Comparison of ENCODE assay signal across 16 cellular contexts in the genomic region with DNA sequence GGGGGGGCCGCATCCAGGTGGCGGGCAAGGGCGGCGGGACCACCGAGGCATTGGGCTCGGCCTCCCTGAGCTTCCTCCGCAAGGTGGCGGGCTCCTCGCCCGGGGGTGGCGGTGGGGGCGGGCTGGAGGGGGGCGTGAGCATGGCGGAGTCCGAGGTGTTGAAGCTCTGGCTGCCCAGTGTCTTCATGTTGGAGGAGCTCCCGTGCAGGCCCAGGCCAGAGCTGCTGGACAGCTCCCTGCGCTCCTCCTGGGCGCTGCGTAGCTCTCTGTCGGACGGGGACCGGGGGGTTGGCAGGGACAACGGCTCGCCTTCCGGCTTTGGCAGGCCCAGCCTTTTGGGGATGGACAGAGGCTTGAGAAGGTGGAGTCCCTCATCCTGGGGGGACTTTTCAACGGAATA. TPM values are rescaled to one million over a fixed set of nuclear protein-coding genes. Genes with fewer than 3 reads are reported as not detected.
DNase-seq lines count a peak whose midpoint lies in the region; ATAC-seq and TF ChIP-seq lines count a peak whose summit lies in the region.
"Had no signal": no experiment of that assay in that cellular context is flagged by ENCODE, and none has a peak within 500 bp of the region (broad histone marks: within the 10 kb centered on the region; RNA-seq: fewer than 3 reads in every experiment).

No MANE protein-coding gene starts in this region.

- WGBS in H9 (ENCODE audit: extremely low coverage, insufficient read length, low lambda C conversion rate) = no CpG with 5 or more reads among the region's 26 CpGs

- H4K8ac ChIP-seq in H9 (replicated peaks; ENCODE audit: insufficient read length, low read depth, low read length) = no peak overlapping the region

- H3K23ac ChIP-seq in H9 (ENCODE audit: insufficient read length, low read depth, low read length) = no peak overlapping the region

- no peaks in the 10 kb centered on the region for H3K79me1 ChIP-seq in H9 (ENCODE audit: insufficient read depth, low read depth, low read length, poor library complexity, severe bottlenecking)

- no peaks in the 10 kb centered on the region for H3K27me3 ChIP-seq in left ventricle myocardium inferior (ENCODE audit: low read depth)
- no peaks in the 10 kb centered on the region for H3K27me3 ChIP-seq in PC-9 (ENCODE audit: insufficient read depth, low read depth)
- H3K27me3 ChIP-seq in H9 (ENCODE audit: insufficient read depth, low read length) = no peaks in the 10 kb centered on the region

- H3K36me3 ChIP-seq in left ventricle myocardium inferior (peaks cover 87% of the 10 kb centered on the region), PC-9 (ENCODE audit: low read depth) (no peaks in the 10 kb centered on the region)

- H3K9me2 ChIP-seq in PC-9 (ENCODE audit: insufficient read depth) = no peaks in the 10 kb centered on the region

- no peak overlapping the region for H3K18ac ChIP-seq in H9 (ENCODE audit: insufficient read length, low read depth, low read length)

- H2BK12ac ChIP-seq in H9 (ENCODE audit: insufficient read length, low read depth, low read length) = no peak overlapping the region

- no peak overlapping the region for H3T11ph ChIP-seq in H9 (ENCODE audit: low read length)

- H3K27ac ChIP-seq in left ventricle myocardium inferior (replicated peaks) (no peak overlapping the region), PC-9 (no peak overlapping the region), H9 (ENCODE audit: insufficient read length, low read depth, low read length) (no peak overlapping the region)
- H3K27ac ChIP-seq: BLaER1 treated with 17β-estradiol and CSF1 and Interleukin-3, amounts not matched to agents 10 nM and 100 nM; GM23248 had no signal

- BruUV-seq in PC-9 (replicated peaks; lab: Mats Ljungman, UMichigan) = no TSS peak

- no peak overlapping the region for H2BK120ac ChIP-seq in H9 (ENCODE audit: low read depth, low read length, poor library complexity, severe bottlenecking)

- H2AFZ ChIP-seq in PC-9 (no peak overlapping the region), H9 (ENCODE audit: low read length) (no peak overlapping the region)
- H2AFZ ChIP-seq: GM23248 had no signal

- TF ChIP-seq CTCF in left ventricle myocardium inferior (IDR thresholded peaks at IDR 0.05; ENCODE audit: borderline replicate concordance) (no peak), PC-9 (conservative IDR thresholded peaks at IDR 0.05) (no peak), H9 (conservative IDR thresholded peaks at IDR 0.05) (no peak)

- H2BK20ac ChIP-seq in H9 (ENCODE audit: low read depth, low read length, poor library complexity, severe bottlenecking) = no peak overlapping the region

- no peak overlapping the region for H3K14ac ChIP-seq in H9 (ENCODE audit: insufficient read depth, low read length)

- H3K56ac ChIP-seq in H9 (ENCODE audit: insufficient read length, low read depth, low read length) = no peak overlapping the region

- peaks cover 19 to 38% of the 10 kb centered on the region in 2 donors for H3K4me1 Mint-ChIP-seq in stimulated activated naive B cell treated with anti-CD40 and anti-IgM and Interleukin-4, amounts not matched to agents 10 μg/mL and 1 μg/mL and 100 μg/mL, for 72 hours
- H3K4me1 Mint-ChIP-seq in H9 = peaks cover 0 to 3% of the 10 kb centered on the region in 2 experiments; a peak in 2 of 4 replicates
- H3K4me1 Mint-ChIP-seq: CD4-positive, CD25-positive, alpha-beta regulatory T cell had no signal

- peaks cover 51 to 71% of the 10 kb centered on the region in 2 donors for H3K36me3 Mint-ChIP-seq in stimulated activated naive B cell treated with anti-CD40 and anti-IgM and Interleukin-4, amounts not matched to agents 10 μg/mL and 1 μg/mL and 100 μg/mL, for 72 hours
- peaks cover 4 to 13% (median 7%) of the 10 kb centered on the region in 3 experiments; a peak in 3 of 7 replicates for H3K36me3 Mint-ChIP-seq in H9 (ENCODE audit: insufficient read depth in 1 of 3, low read depth in 3 of 3)

- H3K4me2 ChIP-seq in PC-9 (no peak overlapping the region), H9 (ENCODE audit: insufficient read depth, insufficient read length, low read length) (no peak overlapping the region)
- H3K4me2 ChIP-seq: BLaER1 treated with 17β-estradiol and CSF1 and Interleukin-3, amounts not matched to agents 10 nM and 100 nM had no signal

- H4K5ac ChIP-seq in H9 (ENCODE audit: insufficient read length, low read depth, low read length) = no peak overlapping the region

- H3K79me2 ChIP-seq in PC-9 (ENCODE audit: low read depth) = no peaks in the 10 kb centered on the region
- H3K79me2 ChIP-seq in H9 (ENCODE audit: insufficient read depth, low read length) = no peaks in the 10 kb centered on the region

- H2BK15ac ChIP-seq in H9 (ENCODE audit: low read depth, low read length) = no peak overlapping the region

- no peaks in the 10 kb centered on the region for H3K9me3 Mint-ChIP-seq in stimulated activated naive B cell treated with anti-CD40 and anti-IgM and Interleukin-4, amounts not matched to agents 10 μg/mL and 1 μg/mL and 100 μg/mL, for 72 hours
- no peaks in the 10 kb centered on the region for H3K9me3 Mint-ChIP-seq in H9
- H3K9me3 Mint-ChIP-seq: CD4-positive, CD25-positive, alpha-beta regulatory T cell; HFFc6 had no signal

- H3K27ac Mint-ChIP-seq in stimulated activated naive B cell treated with anti-CD40 and anti-IgM and Interleukin-4, amounts not matched to agents 10 μg/mL and 1 μg/mL and 100 μg/mL, for 72 hours = peak overlapping the region; percentile 75
- no peak overlapping the region for H3K27ac Mint-ChIP-seq in H9
- H3K27ac Mint-ChIP-seq: CD4-positive, CD25-positive, alpha-beta regulatory T cell; HFFc6 had no signal

- no peak overlapping the region for H3K4me3 Mint-ChIP-seq in stimulated activated naive B cell treated with anti-CD40 and anti-IgM and Interleukin-4, amounts not matched to agents 10 μg/mL and 1 μg/mL and 100 μg/mL, for 72 hours
- H3K4me3 Mint-ChIP-seq in H9 = no peak overlapping the region
- H3K4me3 Mint-ChIP-seq: CD4-positive, CD25-positive, alpha-beta regulatory T cell; HFFc6 had no signal

- POLR2A ChIA-PET in PC-9 (lab: Charles Lee; ENCODE audit: unreplicated experiment) = no interaction called here

- H2AK5ac ChIP-seq in H9 (ENCODE audit: insufficient read length, low read length) = no peak overlapping the region

- H3F3A ChIP-seq in PC-9 (ENCODE audit: insufficient read depth, low read depth) = no peaks in the 10 kb centered on the region

- H3K9me3 ChIP-seq in left ventricle myocardium inferior (replicated peaks) = no peaks in the 10 kb centered on the region
- no peaks in the 10 kb centered on the region for H3K9me3 ChIP-seq in PC-9 (ENCODE audit: insufficient read depth, low read depth)
- H3K9me3 ChIP-seq in H9 (ENCODE audit: control insufficient read depth, low read depth, low read length) = no peaks in the 10 kb centered on the region
- H3K9me3 ChIP-seq: BLaER1 treated with 17β-estradiol and CSF1 and Interleukin-3, amounts not matched to agents 10 nM and 100 nM; HAP-1 had no signal

- no peaks in the 10 kb centered on the region for H4K20me1 ChIP-seq in PC-9 (ENCODE audit: insufficient read depth)
- H4K20me1 ChIP-seq in H9 (ENCODE audit: control insufficient read depth, insufficient read depth, insufficient read length) = no peaks in the 10 kb centered on the region

- intact Hi-C loops in Right ventricle myocardium superior (cut with DNase I) = no loop called here
- intact Hi-C loops in left ventricle myocardium inferior (cut with micrococcal nuclease) = no loop called here
- intact Hi-C loops in PC-9 (cut with micrococcal nuclease; ENCODE audit: unreplicated experiment) = no loop called here

- no peaks in the 10 kb centered on the region for H3K23me2 ChIP-seq in H9 (ENCODE audit: insufficient read length, low read depth, low read length, poor library complexity, severe bottlenecking)

- H2BK5ac ChIP-seq in H9 (ENCODE audit: insufficient read length, low read length) = no peak overlapping the region

- no peaks in the 10 kb centered on the region for H3K4me1 ChIP-seq in left ventricle myocardium inferior
- H3K4me1 ChIP-seq in PC-9 (replicated peaks; ENCODE audit: insufficient read depth) = no peaks in the 10 kb centered on the region
- no peaks in the 10 kb centered on the region for H3K4me1 ChIP-seq in H9 (ENCODE audit: insufficient read depth, low read length)
- H3K4me1 ChIP-seq: HAP-1 had no signal

- peak; percentile 18 for ATAC-seq in Right ventricle myocardium superior (ENCODE audit: poor library complexity)
- no peak for ATAC-seq in stimulated activated naive B cell treated with anti-CD40 and anti-IgM and Interleukin-4, amounts not matched to agents 10 μg/mL and 1 μg/mL and 100 μg/mL, for 72 hours (replicated peaks)
- ATAC-seq: GM12878 had no signal

- H3K4me3 ChIP-seq in left ventricle myocardium inferior = no peak overlapping the region
- H3K4me3 ChIP-seq in PC-9 = no peak overlapping the region
- H3K4me3 ChIP-seq: BLaER1 treated with 17β-estradiol and CSF1 and Interleukin-3, amounts not matched to agents 10 nM and 100 nM; GM12878; GM23248; HAP-1 had no signal

- DNase-seq in Right ventricle myocardium superior (no peak), left ventricle myocardium inferior (no peak), left kidney (ENCODE audit: low read depth, low spot score) (peak; percentile 63), PC-9 (no peak), H9 (no peak), AG08395 (ENCODE audit: low spot score) (no peak)
- DNase-seq in stimulated activated naive B cell treated with anti-CD40 and anti-IgM and Interleukin-4, amounts not matched to agents 10 μg/mL and 1 μg/mL and 100 μg/mL, for 72 hours = no peak
- DNase-seq: 8988T; CD4-positive, CD25-positive, alpha-beta regulatory T cell; DMS53; GM23248; HFFc6 had no signal

- no peak overlapping the region for H3K9ac ChIP-seq in H9 (ENCODE audit: extremely low read depth, insufficient read length, low read length)
- H3K9ac ChIP-seq: BLaER1 treated with 17β-estradiol and CSF1 and Interleukin-3, amounts not matched to agents 10 nM and 100 nM; GM23248 had no signal

- CTCF ChIA-PET in PC-9 (lab: Charles Lee) = no interaction called here

- H4K91ac ChIP-seq in H9 (ENCODE audit: insufficient read length, low read depth, low read length) = no peak overlapping the region

- H3K4ac ChIP-seq in H9 (ENCODE audit: low read depth, low read length) = no peak overlapping the region

- no peaks in the 10 kb centered on the region for H3K27me3 Mint-ChIP-seq in stimulated activated naive B cell treated with anti-CD40 and anti-IgM and Interleukin-4, amounts not matched to agents 10 μg/mL and 1 μg/mL and 100 μg/mL, for 72 hours
- H3K27me3 Mint-ChIP-seq in H9 (ENCODE audit: low read depth) = no peaks in the 10 kb centered on the region
- H3K27me3 Mint-ChIP-seq: CD4-positive, CD25-positive, alpha-beta regulatory T cell had no signal

RNA-seq across cellular contexts. Expression of gene BID, which starts 43.9 kb away (rescaled TPM):
- total RNA-seq in Right ventricle myocardium superior (20.0 TPM), left ventricle myocardium inferior (14.5 TPM), PC-9 (2021) (44.4 and 59.0 TPM in 2 replicates), H9 (2021) (23.2 and 25.5 TPM in 2 replicates)
- polyA plus RNA-seq in PFSK-1 (2012; ENCODE audit: insufficient read length, low read depth) = 114 TPM
